Comparison of ENCODE assay signal across 1 cellular context in genomic region chr7:30984359-30985107, GRCh38.
TF ChIP-seq lines count a peak whose summit lies in the region.

No MANE protein-coding gene starts in this region.

TF ChIP-seq in SK-N-SH treated with all-trans-retinoic acid at 6 μM for 48 hours, 23 proteins besides CTCF, POLR2A, EP300 and RAD21 (continued from another document):
- TF ChIP-seq PATZ1 (CRISPR knock-in tag; IDR thresholded peaks at IDR 0.05; ENCODE audit: borderline replicate concordance) = no peak
